Comparison of ENCODE assay signal across 10 cellular contexts in the genomic region with DNA sequence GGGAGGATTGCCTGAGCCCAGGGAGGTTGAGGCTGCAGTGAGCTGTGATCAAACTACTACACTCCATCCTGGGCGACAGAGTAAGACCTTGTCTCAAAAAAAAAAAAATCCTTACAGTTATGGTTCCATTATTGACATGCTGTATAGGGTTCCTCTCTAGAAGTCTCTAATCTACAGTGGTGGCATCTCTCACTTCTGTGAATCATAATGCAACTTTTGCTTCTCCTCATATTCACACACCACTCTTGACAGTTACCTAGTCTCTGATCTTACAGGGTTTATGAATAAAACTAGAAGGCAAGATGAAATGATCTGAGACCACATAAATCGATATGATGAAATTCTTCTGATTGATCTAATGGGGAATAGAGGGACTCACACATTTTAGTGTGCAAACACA. TPM values are rescaled to one million over a fixed set of nuclear protein-coding genes. Genes with fewer than 3 reads are reported as not detected.
DNase-seq lines count a peak whose midpoint lies in the region; ATAC-seq and TF ChIP-seq lines count a peak whose summit lies in the region.
"Had no signal": no experiment of that assay in that cellular context is flagged by ENCODE, and none has a peak within 500 bp of the region (broad histone marks: within the 10 kb centered on the region; RNA-seq: fewer than 3 reads in every experiment).

No MANE protein-coding gene starts in this region.

- POLR2A ChIA-PET in CD8-positive, alpha-beta T cell (lab: Charles Lee), result interaction anchor here (1.1 kb wide), 1 partner anchor 39 kb away, joined by 5 read pairs; no protein-coding TSS in a partner anchor

- no peak for TF ChIP-seq CTCF in CD8-positive, alpha-beta T cell (IDR thresholded peaks at IDR 0.05)

- CTCF ChIA-PET in CD8-positive, alpha-beta T cell (lab: Charles Lee), result interaction anchor here (0.9 to 5.2 kb wide), 5 partner anchors 14 to 64 kb away, joined by 3 to 28 read pairs (median 4); a partner anchor contains a TSS

- H3K36me3 Mint-ChIP-seq in CD8-positive, alpha-beta T cell, result peaks cover 5% of the 10 kb centered on the region
- no peaks in the 10 kb centered on the region for H3K36me3 Mint-ChIP-seq in central memory CD8-positive, alpha-beta T cell (ENCODE audit: insufficient read depth)

- H3K27ac Mint-ChIP-seq in CD8-positive, alpha-beta T cell, result peak overlapping the region; percentile 80
- peak overlapping the region; percentile 66 for H3K27ac Mint-ChIP-seq in central memory CD8-positive, alpha-beta T cell (ENCODE audit: low read depth)

- no peak for DNase-seq in CD8-positive, alpha-beta T cell
- DNase-seq in central memory CD8-positive, alpha-beta T cell (ENCODE audit: low spot score in 2 of 2), result no peak
- no peak for DNase-seq in NCI-H187 treated with DMSO at 0.1 percent for 48 hours (lab: John Stamatoyannopoulos, UW)
- DNase-seq in kidney glomerular epithelial cell (lab: John Stamatoyannopoulos, UW), result no peak
- no peak for DNase-seq in ecto neural progenitor cell (ENCODE audit: low spot score)
- no peak for DNase-seq in medulla oblongata (ENCODE audit: extremely low spot score)
- DNase-seq: NCI-H2029 treated with DMSO at 0.1 percent for 48 hours had no signal

- no peak overlapping the region for H3K4me3 ChIP-seq in CD8-positive, alpha-beta T cell (ENCODE audit: low read depth, low read length)
- H3K4me3 ChIP-seq: skin epidermis had no signal

- H3K27me3 Mint-ChIP-seq in CD8-positive, alpha-beta T cell (ENCODE audit: low read depth), result no peaks in the 10 kb centered on the region
- no peaks in the 10 kb centered on the region for H3K27me3 Mint-ChIP-seq in central memory CD8-positive, alpha-beta T cell

- no peak overlapping the region for H3K27ac ChIP-seq in CD8-positive, alpha-beta T cell (ENCODE audit: low read depth, low read length)

- H3K4me1 Mint-ChIP-seq in CD8-positive, alpha-beta T cell (ENCODE audit: low read depth), result peaks cover 61% of the 10 kb centered on the region
- H3K4me1 Mint-ChIP-seq in central memory CD8-positive, alpha-beta T cell, result peaks cover 42% of the 10 kb centered on the region

- no peaks in the 10 kb centered on the region for H3K9me3 Mint-ChIP-seq in CD8-positive, alpha-beta T cell
- H3K9me3 Mint-ChIP-seq in central memory CD8-positive, alpha-beta T cell, result no peaks in the 10 kb centered on the region

- peak overlapping the region; percentile 35 for H3K4me3 Mint-ChIP-seq in CD8-positive, alpha-beta T cell
- peak overlapping the region; percentile 57 for H3K4me3 Mint-ChIP-seq in central memory CD8-positive, alpha-beta T cell

- peaks cover 59% of the 10 kb centered on the region for H3K4me1 ChIP-seq in CD8-positive, alpha-beta T cell (ENCODE audit: insufficient read depth, low read length)

- no peaks in the 10 kb centered on the region for H3K27me3 ChIP-seq in CD8-positive, alpha-beta T cell (ENCODE audit: insufficient read depth, low read length)

- ATAC-seq in CD8-positive, alpha-beta T cell, result peak; percentile 46
- ATAC-seq in GM19455 (IDR thresholded peaks at IDR 0.05; ENCODE audit: unreplicated experiment) (peak; percentile 80), HG03280 (IDR thresholded peaks at IDR 0.05; ENCODE audit: unreplicated experiment) (peak; percentile 53)
- peak; percentile 19 for ATAC-seq in central memory CD8-positive, alpha-beta T cell (replicated peaks; ENCODE audit: extremely low read depth, poor library complexity, severe bottlenecking)

- H3K9me3 ChIP-seq in CD8-positive, alpha-beta T cell (ENCODE audit: low read length), result no peaks in the 10 kb centered on the region

- H3K36me3 ChIP-seq in CD8-positive, alpha-beta T cell (ENCODE audit: insufficient read depth, low read length), result no peaks in the 10 kb centered on the region

- intact Hi-C loops in CD8-positive, alpha-beta T cell (cut with DNase I, micrococcal nuclease), result loop anchor here (2.0 to 5.0 kb wide), 5 partner anchors 15 to 189 kb away; a partner anchor contains a TSS

RNA-seq across cellular contexts. Expression of a gene that starts 40.6 kb away (rescaled TPM):
- 10 to 100 TPM; 52.8 to 57.9 TPM for total RNA-seq in CD8-positive, alpha-beta T cell

Comparison
In these comparisons a context has a peak if more than half of its experiments do, and no peak if none do; other contexts are left out.
1. ATAC-seq: peak in every context shown above with its lines; median percentile 80 in GM19455; 53 in HG03280; 46 in CD8-positive, alpha-beta T cell; 19 in central memory CD8-positive, alpha-beta T cell.